In genomic region chr20:101975-102374, GRCh38 we compare ENCODE assay signal across 4 cellular contexts. TPM values are rescaled to one million over a fixed set of nuclear protein-coding genes. Genes with fewer than 3 reads are reported as not detected.
"Had no signal": no experiment of that assay in that cellular context is flagged by ENCODE, and none has a peak within 500 bp of the region (broad histone marks: within the 10 kb centered on the region; RNA-seq: fewer than 3 reads in every experiment).

No MANE protein-coding gene starts in this region.

- ATAC-seq: GM12878 had no signal

- H3K4me3 ChIP-seq: GM12878 had no signal

- DNase-seq: GDM1, GF-D8 had no signal

RNA-seq across cellular contexts. Expression of gene DEFB125, which starts 14.5 kb away (rescaled TPM):
- total RNA-seq: G401, GM12878 had no signal

RNA-seq across cellular contexts. Expression of gene DEFB126, which starts 40.4 kb away (rescaled TPM):
- total RNA-seq: G401, GM12878 had no signal

RNA-seq across cellular contexts. Expression of gene DEFB127, which starts 55.3 kb away (rescaled TPM):
- total RNA-seq: G401, GM12878 had no signal
